In the genomic region with DNA sequence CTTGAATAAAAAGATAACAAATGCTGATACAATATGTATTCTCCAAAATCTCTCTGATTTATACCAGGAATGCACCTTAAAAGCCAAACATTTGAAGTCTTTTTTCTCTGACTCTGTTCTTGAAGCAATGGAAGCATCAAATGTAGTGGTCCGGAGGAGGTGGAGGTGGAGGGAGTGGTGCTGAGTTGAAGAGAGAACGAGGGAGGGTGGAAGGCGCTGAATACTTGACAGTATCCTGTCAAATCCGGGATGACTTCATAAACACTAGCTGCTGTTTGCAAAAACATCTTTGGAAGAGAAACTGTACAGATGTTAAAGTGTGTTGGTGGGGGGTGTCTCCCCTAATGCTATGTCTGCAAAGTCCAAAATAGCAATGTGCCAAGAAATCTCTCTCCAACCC, we compare ENCODE assay signal across 33 cellular contexts.
"Had no signal": no experiment of that assay in that cellular context is flagged by ENCODE, and none has a peak within 500 bp of the region (broad histone marks: within the 10 kb centered on the region; RNA-seq: fewer than 3 reads in every experiment).

No MANE protein-coding gene starts in this region.

- H3K4me1 ChIP-seq: adrenal gland, ascending aorta, body of pancreas, breast epithelium had no signal

- ATAC-seq: activated naive CD4-positive, alpha-beta T cell treated with anti-CD3 and anti-CD28 coated beads, Interleukin-2, amount 50 U/mL, for 72 hours; activated naive CD8-positive, alpha-beta T cell treated with anti-CD3 and anti-CD28 coated beads, Interleukin-2, amount 50 U/mL, for 24 hours; activated T-cell treated with anti-CD3 and anti-CD28 coated beads, Interleukin-2, amount 50 U/mL, for 4 hours; activated T-cell treated with anti-CD3 and anti-CD28 coated beads, Interleukin-2, amount 50 U/mL, for 72 hours; activated T-helper 17 cell treated with anti-CD3 and anti-CD28 coated beads, Interleukin-2, amount 50 U/mL, for 72 hours; body of pancreas had no signal

- H3K4me3 ChIP-seq: adrenal gland, ascending aorta, body of pancreas, breast epithelium, cardiac muscle cell had no signal

- DNase-seq: activated effector memory CD4-positive, alpha-beta T cell treated with anti-CD3 and anti-CD28 coated beads, Interleukin-2, amount 50 U/mL, for 16 hours; activated effector memory CD4-positive, alpha-beta T cell treated with Interleukin-2 at 50 U/mL for 16 hours; activated gamma-delta T cell; activated naive CD4-positive, alpha-beta T cell; activated naive CD4-positive, alpha-beta T cell treated with anti-CD3 and anti-CD28 coated beads for 36 hours; activated naive CD4-positive, alpha-beta T cell treated with anti-CD3 and anti-CD28 coated beads, Interleukin-2, amount 10 ng/mL, durations not matched to agents 7 days and 5 days; activated naive CD4-positive, alpha-beta T cell treated with anti-CD3 and anti-CD28 coated beads, Interleukin-2, amount 50 U/mL, for 16 hours; activated naive CD4-positive, alpha-beta T cell treated with Interleukin-2 at 50 U/mL for 16 hours; activated naive CD8-positive, alpha-beta T cell treated with anti-CD3 and anti-CD28 coated beads for 36 hours; activated naive CD8-positive, alpha-beta T cell treated with anti-CD3 and anti-CD28 coated beads, Interleukin-2, amount 10 ng/mL, durations not matched to agents 7 days and 5 days; activated naive CD8-positive, alpha-beta T cell treated with anti-CD3 and anti-CD28 coated beads, Interleukin-2, amount 50 U/mL, for 24 hours; activated T-cell treated with anti-CD3 and anti-CD28 coated beads for 4 hours; activated T-cell treated with anti-CD3 and anti-CD28 coated beads, Interleukin-2, amount 50 U/mL, for 1 hour; activated T-cell treated with anti-CD3 and anti-CD28 coated beads, Interleukin-2, amount 50 U/mL, for 24 hours; activated T-cell treated with anti-CD3 and anti-CD28 coated beads, Interleukin-2, amount 50 U/mL, for 4 hours; activated T-cell treated with anti-CD3 and anti-CD28 coated beads, Interleukin-2, amount 50 U/mL, for 48 hours; activated T-cell treated with anti-CD3 and anti-CD28 coated beads, Interleukin-2, amount 50 U/mL, for 72 hours; adrenal gland; amniotic stem cell; amygdala; anterior cingulate cortex; aorta; body of pancreas; brain microvascular endothelial cell; central memory CD4-positive, alpha-beta T cell; cerebellar nuclear complex had no signal

- H3K9me3 ChIP-seq: adrenal gland, ascending aorta, body of pancreas had no signal

- H3K27ac ChIP-seq: adrenal gland, ascending aorta, body of pancreas, brain microvascular endothelial cell, breast epithelium, cardiac muscle cell had no signal

- FAIRE-seq: astrocyte, bronchial epithelial cell had no signal

- H3K27me3 ChIP-seq: adrenal gland, ascending aorta, body of pancreas, brain microvascular endothelial cell, breast epithelium had no signal

- H3K36me3 ChIP-seq: adrenal gland, ascending aorta, brain microvascular endothelial cell, breast epithelium, cardiac muscle cell had no signal
